8 cellular contexts compared by ENCODE assay signal in the genomic region with DNA sequence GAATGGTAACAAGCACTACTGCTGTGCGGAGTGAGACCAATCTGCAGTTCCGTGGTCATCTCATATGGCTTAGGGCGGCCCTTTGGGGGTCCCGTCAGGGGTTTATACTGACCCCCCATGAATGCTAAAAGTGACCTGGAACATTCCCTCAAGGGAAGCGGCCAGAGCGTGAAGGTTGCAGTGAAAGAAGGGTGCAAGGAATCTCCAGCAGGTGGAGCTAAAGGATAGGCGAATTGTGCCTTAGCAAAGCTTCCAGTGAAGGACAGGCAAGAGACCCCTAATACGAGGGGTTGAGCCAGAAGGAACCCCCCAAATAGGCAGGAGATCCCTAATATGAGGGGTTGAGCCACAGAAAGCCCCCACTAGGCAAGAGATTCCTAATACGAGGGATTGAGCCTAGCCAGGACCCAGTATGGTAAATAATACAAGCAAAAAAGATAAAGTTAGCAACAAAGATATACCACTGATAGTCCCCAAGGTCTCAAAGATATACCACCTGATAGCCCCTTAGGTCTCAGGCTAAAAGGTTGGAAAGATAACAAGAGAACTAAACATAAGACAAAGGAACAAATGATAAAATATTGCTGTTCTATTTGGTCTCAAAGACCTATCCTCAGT. TPM values are rescaled to one million over a fixed set of nuclear protein-coding genes. Genes with fewer than 3 reads are reported as not detected.
DNase-seq lines count a peak whose midpoint lies in the region; ATAC-seq and TF ChIP-seq lines count a peak whose summit lies in the region.

No MANE protein-coding gene starts in this region.

- no peak for ATAC-seq in GM19324 (IDR thresholded peaks at IDR 0.05; ENCODE audit: low FRiP score, unreplicated experiment)
- no peak for ATAC-seq in GM18861 (IDR thresholded peaks at IDR 0.05; ENCODE audit: unreplicated experiment)

- H3K9me3 ChIP-seq in SJSA1 (replicated peaks) (no peaks in the 10 kb centered on the region), adipocyte (ENCODE audit: control insufficient read depth, low read length) (no peaks in the 10 kb centered on the region), right atrium auricular region (no peaks in the 10 kb centered on the region), sigmoid colon (no peaks in the 10 kb centered on the region)

- H3K4me3 ChIP-seq in KMS-11 (IDR thresholded peaks at IDR 0.05; ENCODE audit: insufficient read depth, low read depth, low read length) (no peak overlapping the region), SJSA1 (no peak overlapping the region), adipocyte (ENCODE audit: low read length) (no peak overlapping the region), right atrium auricular region (no peak overlapping the region), sigmoid colon (no peak overlapping the region)

- no peak overlapping the region for H3K4me2 ChIP-seq in KMS-11

- H3K4me1 ChIP-seq in KMS-11 (ENCODE audit: low read depth, poor library complexity, severe bottlenecking) (no peaks in the 10 kb centered on the region), SJSA1 (replicated peaks) (no peaks in the 10 kb centered on the region), adipocyte (ENCODE audit: control insufficient read depth, insufficient read depth, low read length) (peaks cover 7% of the 10 kb centered on the region), right atrium auricular region (peaks cover 0 to 5% of the 10 kb centered on the region in 2 donors), sigmoid colon (peaks cover 0 to 9% (median 0%) of the 10 kb centered on the region in 4 donors)

- 8 to 16% methylated on average over 9 of the region's 9 CpGs for WGBS in sigmoid colon, 2 donors

- intact Hi-C loops in sigmoid colon (cut with DNase I) = loop anchor here (1.0 kb wide), 1 partner anchor 163 kb away; no protein-coding TSS in a partner anchor

- TF ChIP-seq CTCF in KMS-11 (conservative IDR thresholded peaks at IDR 0.05; ENCODE audit: low read depth, low read length) (peak; percentile 67), right atrium auricular region (IDR thresholded peaks at IDR 0.05) (peak; percentile 61 to 79), sigmoid colon (IDR thresholded peaks at IDR 0.05) (peak; percentile 31 to 77 (median 68))

- DNase-seq in Daoy (ENCODE audit: low read depth) = peak; percentile 51
- peak; percentile 36 to 53 for DNase-seq in SJSA1 (ENCODE audit: low read depth in 1 of 2, low spot score in 2 of 2)
- DNase-seq in adipocyte (ENCODE audit: low read depth) = peak; percentile 88
- peak; percentile 63 for DNase-seq in right atrium auricular region (ENCODE audit: low spot score)
- peak; percentile 66 for DNase-seq in sigmoid colon

- H3K27ac ChIP-seq in KMS-11 (no peak overlapping the region), SJSA1 (no peak overlapping the region), right atrium auricular region (no peak overlapping the region), sigmoid colon (no peak overlapping the region)

- no peak for TF ChIP-seq EP300 in sigmoid colon (IDR thresholded peaks at IDR 0.05)

- H4K20me1 ChIP-seq in KMS-11 (ENCODE audit: insufficient read depth) = no peaks in the 10 kb centered on the region

- H3K9ac ChIP-seq in KMS-11 (no peak overlapping the region), adipocyte (ENCODE audit: low read length) (no peak overlapping the region)

- TF ChIP-seq POLR2A in sigmoid colon (IDR thresholded peaks at IDR 0.05) = no peak

- H3K27me3 ChIP-seq in KMS-11 (ENCODE audit: insufficient read depth, low read depth) (no peaks in the 10 kb centered on the region), SJSA1 (replicated peaks) (no peaks in the 10 kb centered on the region), adipocyte (replicated peaks; ENCODE audit: control insufficient read depth, insufficient read depth, low read length) (no peaks in the 10 kb centered on the region), right atrium auricular region (no peaks in the 10 kb centered on the region), sigmoid colon (no peaks in the 10 kb centered on the region)

- H3K36me3 ChIP-seq in KMS-11 (ENCODE audit: insufficient read depth) (no peaks in the 10 kb centered on the region), SJSA1 (no peaks in the 10 kb centered on the region), adipocyte (ENCODE audit: control insufficient read depth, insufficient read depth, low read length, severe bottlenecking) (peaks cover 10% of the 10 kb centered on the region), right atrium auricular region (peaks cover 1% of the 10 kb centered on the region), sigmoid colon (peaks cover 0 to 12% (median under 1%) of the 10 kb centered on the region in 4 donors)

- H3K79me2 ChIP-seq in KMS-11 (ENCODE audit: insufficient read depth, low read depth) = no peaks in the 10 kb centered on the region

- H2AFZ ChIP-seq in KMS-11 (ENCODE audit: low read depth) = no peak overlapping the region

RNA-seq across cellular contexts. Expression of a gene that starts 27.5 kb away (rescaled TPM):
- 17.7 and 22.3 TPM in 2 replicates for total RNA-seq in Daoy (2014; rRNA removed; shearing (Covaris generic))
- total RNA-seq in SJSA1 (2014; rRNA removed; shearing (Covaris generic)) = 27.8 and 35.5 TPM in 2 replicates
- total RNA-seq in right atrium auricular region (10 to 100 TPM; 19.9 to 21.1 TPM), sigmoid colon (10 to 100 TPM; 14.7 to 36.2 (median 24.4) TPM)
- 10 to 100 TPM; 20.0 to 24.0 (median 20.4) TPM for polyA plus RNA-seq in sigmoid colon

RNA-seq across cellular contexts. Expression of a gene that starts 32.8 kb away (rescaled TPM):
- total RNA-seq in Daoy (2014; rRNA removed; shearing (Covaris generic)) = 4.5 and 5.1 TPM in 2 replicates
- 0.75 and 2.4 TPM in 2 replicates for total RNA-seq in SJSA1 (2014; rRNA removed; shearing (Covaris generic))
- total RNA-seq in right atrium auricular region (1 to 10 TPM; 6.6 to 6.7 TPM), sigmoid colon (10 to 100 TPM in 2 of 4 donors, 1 to 10 TPM in 2; 5.7 to 24.1 (median 10.8) TPM)
- 1 to 10 TPM; 1.2 to 8.1 (median 1.8) TPM for polyA plus RNA-seq in sigmoid colon

RNA-seq across cellular contexts. Expression of a gene that starts 50.4 kb away (rescaled TPM):
- not detected in 2 replicates for total RNA-seq in Daoy (2014; rRNA removed; shearing (Covaris generic))
- not detected in 2 replicates for total RNA-seq in SJSA1 (2014; rRNA removed; shearing (Covaris generic))
- total RNA-seq in right atrium auricular region (1 to 10 TPM in 1 of 2 donors, not detected in 1; 1.5 TPM), sigmoid colon (1 to 10 TPM in 1 of 4 donors, not detected in 3; 1.1 TPM)
- polyA plus RNA-seq in sigmoid colon = 1 to 10 TPM in 1 of 3 donors, not detected in 2; 1.2 TPM

RNA-seq across cellular contexts. Expression of a gene that starts 59.8 kb away (rescaled TPM):
- total RNA-seq in Daoy (2014; rRNA removed; shearing (Covaris generic)) = not detected in 2 replicates
- total RNA-seq in SJSA1 (2014; rRNA removed; shearing (Covaris generic)) = not detected in 2 replicates
- not detected for total RNA-seq in right atrium auricular region
- total RNA-seq in sigmoid colon = not detected
- polyA plus RNA-seq in sigmoid colon = not detected
